8 cellular contexts compared by ENCODE assay signal in the genomic region with DNA sequence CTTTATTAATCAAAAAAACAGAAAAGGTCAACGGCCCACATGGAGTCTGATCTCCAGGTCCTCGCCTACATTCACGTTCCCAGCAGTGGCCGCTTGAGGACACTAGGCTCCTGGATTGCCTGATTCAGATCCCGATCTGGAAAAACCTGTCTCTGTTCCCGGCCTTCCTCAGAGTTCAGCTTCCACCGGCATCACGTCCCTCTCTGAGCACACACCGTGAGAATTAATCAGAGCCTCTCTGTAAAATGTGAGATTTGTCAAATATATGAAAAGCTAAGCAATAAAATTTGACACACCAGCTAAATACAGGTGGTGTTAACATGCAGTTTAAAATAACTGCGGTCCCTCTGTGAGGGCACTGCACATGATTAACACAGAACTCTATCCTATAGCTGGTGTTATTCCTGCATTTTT.
DNase-seq lines count a peak whose midpoint lies in the region; ATAC-seq and TF ChIP-seq lines count a peak whose summit lies in the region.

No MANE protein-coding gene starts in this region.

- ATAC-seq in heart right ventricle (peak; percentile 62 to 89 (median 78)), sciatic nerve (peak; percentile 88), HG03439 (IDR thresholded peaks at IDR 0.05; ENCODE audit: unreplicated experiment) (no peak)

- H3K4me3 ChIP-seq in heart right ventricle = peak overlapping the region in 1 of 10 donors; percentile 20

- WGBS in heart right ventricle, 2 donors = 37 to 40% methylated on average over 10 of the region's 10 CpGs

- peaks cover 13 to 85% (median 65%) of the 10 kb centered on the region in 9 donors for H3K4me1 ChIP-seq in heart right ventricle

- intact Hi-C loops in heart right ventricle (cut with DNase I) (loop anchor here in 6 of 10 donors (1.0 to 10.0 kb wide), 9 partner anchors 80 to 485 kb away; no protein-coding TSS in a partner anchor), sciatic nerve (cut with DNase I) (no loop called here)

- no peaks in the 10 kb centered on the region for H3K9me3 ChIP-seq in heart right ventricle

- peak overlapping the region; percentile 76 for H3K27ac ChIP-seq in VCaP
- peak overlapping the region; percentile 21 to 88 (median 79) for H3K27ac ChIP-seq in heart right ventricle

- no peaks in the 10 kb centered on the region for H3K27me3 ChIP-seq in heart right ventricle

- DNase-seq in GM04504 (ENCODE audit: low read depth) = peak; percentile 43
- peak; percentile 34 to 72 for DNase-seq in heart right ventricle
- peak; percentile 72 for DNase-seq in sciatic nerve (ENCODE audit: low spot score)
- no peak for DNase-seq in NCI-H1105 treated with DMSO at 0.1 percent for 48 hours (lab: John Stamatoyannopoulos, UW)
- DNase-seq in NCI-H1436 (lab: John Stamatoyannopoulos, UW) = no peak
- no peak for DNase-seq in NCI-H446 (lab: John Stamatoyannopoulos, UW)

- H3K36me3 ChIP-seq in heart right ventricle = no peaks in the 10 kb centered on the region

- TF ChIP-seq CTCF in VCaP (conservative IDR thresholded peaks at IDR 0.05) = peak; percentile 95
- TF ChIP-seq CTCF in heart right ventricle (IDR thresholded peaks at IDR 0.05) = peak; percentile 19 to 78 (median 54)

Comparison
In these comparisons a context has a peak if more than half of its experiments do, and no peak if none do; other contexts are left out.
1. DNase-seq: peak in GM04504 (single experiment), heart right ventricle (2 of 2) and sciatic nerve (single experiment); none in NCI-H1105 treated with DMSO at 0.1 percent for 48 hours (single experiment), NCI-H1436 (single experiment) and NCI-H446 (0 of 2).